Comparison of ENCODE assay signal across 24 cellular contexts in genomic region chr6:65650086-65650485, GRCh38. TPM values are rescaled to one million over a fixed set of nuclear protein-coding genes. Genes with fewer than 3 reads are reported as not detected.
"Had no signal": no experiment of that assay in that cellular context is flagged by ENCODE, and none has a peak within 500 bp of the region (broad histone marks: within the 10 kb centered on the region; RNA-seq: fewer than 3 reads in every experiment).

No MANE protein-coding gene starts in this region.

- H3K27ac ChIP-seq: brain microvascular endothelial cell, coronary artery, dorsolateral prefrontal cortex, esophagus muscularis mucosa, WERI-Rb-1 had no signal

- H3K36me3 ChIP-seq: brain microvascular endothelial cell, esophagus muscularis mucosa had no signal

- H3K4me3 ChIP-seq: coronary artery, dorsolateral prefrontal cortex, esophagus muscularis mucosa had no signal

- DNase-seq: activated B cell treated with CpG ODN at 0.5 μM for 24 hours; activated CD4-positive, alpha-beta T cell treated with anti-CD3 and anti-CD28 coated beads for 48 hours; activated CD4-positive, alpha-beta T cell treated with anti-CD3 and anti-CD28 coated beads, Interleukin-2, amount 50 U/mL, for 1 hour; activated CD4-positive, alpha-beta T cell treated with anti-CD3 and anti-CD28 coated beads, Interleukin-2, amount 50 U/mL, for 48 hours; activated CD8-positive, alpha-beta memory T cell treated with anti-CD3 and anti-CD28 coated beads for 24 hours; activated CD8-positive, alpha-beta T cell treated with anti-CD3 and anti-CD28 coated beads for 36 hours; activated effector memory CD4-positive, alpha-beta T cell treated with Interleukin-2 at 50 U/mL for 16 hours; activated gamma-delta T cell treated with Interleukin-2 at 50 U/mL for 16 hours; activated naive CD4-positive, alpha-beta T cell treated with anti-CD3 and anti-CD28 coated beads, Interleukin-2, amount 50 U/mL, for 16 hours; activated naive CD4-positive, alpha-beta T cell treated with Interleukin-2 at 50 U/mL for 16 hours; activated T-cell treated with anti-CD3 and anti-CD28 coated beads, Interleukin-2, amount 50 U/mL, for 4 hours; amniotic stem cell; anterior cingulate cortex; brain microvascular endothelial cell; dorsolateral prefrontal cortex; effector memory CD4-positive, alpha-beta T cell; head of caudate nucleus; T-helper 17 cell; T1000; WERI-Rb-1 had no signal

- H3K4me1 ChIP-seq: esophagus muscularis mucosa had no signal

- H3K27me3 ChIP-seq: brain microvascular endothelial cell, dorsolateral prefrontal cortex, esophagus muscularis mucosa had no signal

- ATAC-seq: activated CD4-positive, CD25-positive, alpha-beta regulatory T cell treated with anti-CD3 and anti-CD28 coated beads, Interleukin-2, amount 50 U/mL, for 24 hours; activated CD8-positive, alpha-beta T cell treated with anti-CD3 and anti-CD28 coated beads for 36 hours; activated T-cell treated with anti-CD3 and anti-CD28 coated beads, Interleukin-2, amount 50 U/mL, for 4 hours; activated T-helper 17 cell treated with anti-CD3 and anti-CD28 coated beads, Interleukin-2, amount 50 U/mL, for 72 hours; T-helper 17 cell had no signal

RNA-seq across cellular contexts. Expression of gene EYS, which starts 56.9 kb away (rescaled TPM):
- total RNA-seq: activated B cell treated with CpG ODN at 0.5 μM for 24 hours; activated CD8-positive, alpha-beta T cell treated with anti-CD3 and anti-CD28 coated beads for 36 hours; activated T-cell treated with anti-CD3 and anti-CD28 coated beads, Interleukin-2, amount 50 U/mL, for 4 hours; activated T-helper 17 cell treated with anti-CD3 and anti-CD28 coated beads, Interleukin-2, amount 50 U/mL, for 72 hours; T-helper 17 cell had no signal
